ENCODE assay signal across 1 cellular context in the genomic region with DNA sequence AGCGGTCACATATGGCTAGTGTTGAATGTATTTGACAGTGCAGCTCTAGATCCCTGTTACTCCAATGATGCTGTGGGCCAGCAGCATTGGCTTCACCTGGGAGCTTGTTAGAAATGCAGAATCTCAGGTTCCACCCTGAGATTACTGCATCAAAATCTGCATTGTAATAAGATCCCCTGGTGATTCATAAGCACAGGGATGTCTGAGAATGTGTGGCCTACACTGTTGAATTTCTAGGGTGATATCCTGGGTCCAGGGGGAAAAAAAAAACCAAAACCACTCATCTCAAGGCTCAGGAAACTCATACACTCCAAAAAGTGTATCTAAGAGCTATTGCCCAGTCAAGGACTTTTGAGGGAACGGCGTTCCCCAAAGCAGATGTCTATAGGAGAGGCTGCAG.
TF ChIP-seq lines count a peak whose summit lies in the region.

No MANE protein-coding gene starts in this region.

TF ChIP-seq in IMR-90, 13 proteins besides CTCF, POLR2A, EP300 and RAD21 (continued from another document):
- TF ChIP-seq, protein P1, sequence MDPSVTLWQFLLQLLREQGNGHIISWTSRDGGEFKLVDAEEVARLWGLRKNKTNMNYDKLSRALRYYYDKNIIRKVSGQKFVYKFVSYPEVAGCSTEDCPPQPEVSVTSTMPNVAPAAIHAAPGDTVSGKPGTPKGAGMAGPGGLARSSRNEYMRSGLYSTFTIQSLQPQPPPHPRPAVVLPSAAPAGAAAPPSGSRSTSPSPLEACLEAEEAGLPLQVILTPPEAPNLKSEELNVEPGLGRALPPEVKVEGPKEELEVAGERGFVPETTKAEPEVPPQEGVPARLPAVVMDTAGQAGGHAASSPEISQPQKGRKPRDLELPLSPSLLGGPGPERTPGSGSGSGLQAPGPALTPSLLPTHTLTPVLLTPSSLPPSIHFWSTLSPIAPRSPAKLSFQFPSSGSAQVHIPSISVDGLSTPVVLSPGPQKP (IDR thresholded peaks at IDR 0.05; ENCODE audit: borderline replicate concordance, low read depth, low read length): no peak
TF ChIP-seq in IMR-90: peak in this region for 1.
